14 cellular contexts compared by ENCODE assay signal in genomic region chr19:44807162-44807561, GRCh38. TPM values are rescaled to one million over a fixed set of nuclear protein-coding genes. Genes with fewer than 3 reads are reported as not detected.
DNase-seq lines count a peak whose midpoint lies in the region; ATAC-seq and TF ChIP-seq lines count a peak whose summit lies in the region.
"Had no signal": no experiment of that assay in that cellular context is flagged by ENCODE, and none has a peak within 500 bp of the region (broad histone marks: within the 10 kb centered on the region; RNA-seq: fewer than 3 reads in every experiment).

No MANE protein-coding gene starts in this region.

- peak overlapping the region; percentile 86 to 88 for H3K27ac ChIP-seq in breast epithelium
- H3K27ac ChIP-seq: KMS-11 had no signal

- intact Hi-C loops in breast epithelium (cut with DNase I; ENCODE audit: low total_unique reads), result no loop called here

- H3K36me3 ChIP-seq in breast epithelium, result no peaks in the 10 kb centered on the region

- H3K4me3 ChIP-seq in breast epithelium, result no peak overlapping the region

- no peak for TF ChIP-seq POLR2A in breast epithelium (IDR thresholded peaks at IDR 0.05)

- DNase-seq in GM13977 (ENCODE audit: low spot score) (peak; percentile 22), NCI-H2196 (lab: John Stamatoyannopoulos, UW; ENCODE audit: unreplicated experiment) (peak; percentile 88), breast epithelium (ENCODE audit: low spot score in 2 of 2) (peak; percentile 73 to 84), omental fat pad (ENCODE audit: low spot score) (no peak), amygdala (lab: John Stamatoyannopoulos, UW) (no peak), mesenteric fat pad (ENCODE audit: low spot score) (no peak)
- DNase-seq: natural killer cell; stimulated activated CD4-positive, alpha-beta T cell treated with anti-CD3 and anti-CD28 coated beads, Interleukin-1b, Interleukin-23, amount 100 ng/mL, for 48 hours had no signal

- TF ChIP-seq CTCF in GM13977 (IDR thresholded peaks at IDR 0.05; ENCODE audit: extremely low read depth, insufficient read depth, missing control alignments), result no peak
- no peak for TF ChIP-seq CTCF in breast epithelium (IDR thresholded peaks at IDR 0.05)
- TF ChIP-seq CTCF in omental fat pad (IDR thresholded peaks at IDR 0.05), result no peak

- peaks cover 4 to 10% of the 10 kb centered on the region in 2 donors for H3K4me1 ChIP-seq in breast epithelium

- in situ Hi-C loops in GM13977 (cut with MboI; ENCODE audit: low pct_unique_long_range_greater_than_20kb, low sequenced_read_pairs, unreplicated experiment), result no loop called here

- peak; percentile 19 for ATAC-seq in omental fat pad (ENCODE audit: low FRiP score)
- ATAC-seq in HG02981 (IDR thresholded peaks at IDR 0.05; ENCODE audit: unreplicated experiment), result no peak
- ATAC-seq in HG02973 (IDR thresholded peaks at IDR 0.05; ENCODE audit: unreplicated experiment), result no peak
- ATAC-seq: natural killer cell had no signal

- H3K27me3 ChIP-seq in breast epithelium, result no peaks in the 10 kb centered on the region

- no peaks in the 10 kb centered on the region for H3K9me3 ChIP-seq in breast epithelium

RNA-seq across cellular contexts. Expression of gene BCAM, which starts 1.7 kb away (rescaled TPM):
- total RNA-seq in breast epithelium, result 100 to 1,000 TPM in 1 of 3 donors, 10 to 100 TPM in 2; 17.1 to 102 (median 75.4) TPM
- total RNA-seq in omental fat pad, result 10 to 100 TPM; 37.0 to 55.0 (median 43.0) TPM
- 42.3 TPM for total RNA-seq in mesenteric fat pad
- total RNA-seq: natural killer cell had no signal

RNA-seq across cellular contexts. Expression of gene CBLC, which starts 29.5 kb away (rescaled TPM):
- total RNA-seq in breast epithelium (10 to 100 TPM in 2 of 3 donors, not detected in 1; 15.7 to 18.1 TPM), omental fat pad (under 1 TPM in 1 of 4 donors, not detected in 3; 0.46 TPM), mesenteric fat pad (not detected)
- total RNA-seq: cardiac septum, Daoy, glomerular endothelial cell, natural killer cell had no signal

RNA-seq across cellular contexts. Expression of gene NECTIN2, which starts 38.9 kb away (rescaled TPM):
- total RNA-seq in breast epithelium, result 100 to 1,000 TPM in 1 of 3 donors, 10 to 100 TPM in 2; 28.0 to 114 (median 86.6) TPM
- total RNA-seq in omental fat pad, result 100 to 1,000 TPM in 2 of 4 donors, 10 to 100 TPM in 2; 58.6 to 129 (median 90.2) TPM
- total RNA-seq in mesenteric fat pad, result 103 TPM

RNA-seq across cellular contexts. Expression of gene BCL3, which starts 58.7 kb away (rescaled TPM):
- total RNA-seq in breast epithelium (10 to 100 TPM in 2 of 3 donors, 1 to 10 TPM in 1; 4.3 to 37.6 (median 34.4) TPM), omental fat pad (100 to 1,000 TPM in 1 of 4 donors, 10 to 100 TPM in 3; 12.2 to 113 (median 46.2) TPM), mesenteric fat pad (73.8 TPM)

Comparison
In these comparisons a context has a peak if more than half of its experiments do, and no peak if none do; other contexts are left out.
1. DNase-seq: peak in GM13977 (single experiment), NCI-H2196 (single experiment) and breast epithelium (2 of 2); none in omental fat pad (single experiment), amygdala (0 of 56) and mesenteric fat pad (single experiment).